22 cellular contexts compared by ENCODE assay signal in genomic region chr11:1656061-1656441, GRCh38. TPM values are rescaled to one million over a fixed set of nuclear protein-coding genes. Genes with fewer than 3 reads are reported as not detected.
"Had no signal": no experiment of that assay in that cellular context is flagged by ENCODE, and none has a peak within 500 bp of the region (broad histone marks: within the 10 kb centered on the region; RNA-seq: fewer than 3 reads in every experiment).

No MANE protein-coding gene starts in this region.

- H3K9me3 ChIP-seq: lower lobe of right lung, suprapubic skin had no signal

- H3K9ac ChIP-seq: parathyroid adenoma had no signal

- H3K79me2 ChIP-seq: parathyroid adenoma had no signal

- H3K4me3 ChIP-seq: lower lobe of right lung, suprapubic skin had no signal

- DNase-seq: activated CD4-positive, alpha-beta T cell treated with anti-CD3 and anti-CD28 coated beads for 4 hours; activated CD8-positive, alpha-beta memory T cell treated with anti-CD3 and anti-CD28 coated beads for 24 hours; activated gamma-delta T cell treated with Interleukin-2 at 50 U/mL for 16 hours; activated naive CD8-positive, alpha-beta T cell treated with anti-CD3 and anti-CD28 coated beads for 36 hours; anterior cingulate cortex; brain microvascular endothelial cell; effector memory CD4-positive, alpha-beta T cell; immature natural killer cell; left cardiac atrium; naive B cell; stimulated activated CD4-positive, alpha-beta T cell treated with anti-CD3 and anti-CD28 coated beads, Interleukin-4, amount 100 ng/mL, for 24 hours; stimulated activated naive CD8-positive, alpha-beta T cell treated with anti-CD3 and anti-CD28 coated beads, Interleukin-15, Interleukin-2, amounts not matched to agents 100 U/mL and 50 U/mL, for 24 hours; T-helper 17 cell had no signal

- H3K4me1 ChIP-seq: parathyroid adenoma had no signal

- FAIRE-seq: frontal cortex, urothelium cell line had no signal

- H3K27ac ChIP-seq: brain microvascular endothelial cell, epithelial cell of prostate, lower lobe of right lung, parathyroid adenoma, suprapubic skin had no signal

- H3K36me3 ChIP-seq: brain microvascular endothelial cell, lower lobe of right lung, suprapubic skin had no signal

- H2AFZ ChIP-seq: parathyroid adenoma had no signal

RNA-seq across cellular contexts. Expression of gene KRTAP5-5, which starts 26.5 kb away (rescaled TPM):
- total RNA-seq: activated naive CD8-positive, alpha-beta T cell treated with anti-CD3 and anti-CD28 coated beads for 36 hours; fibroblast of lung; frontal cortex; left cardiac atrium; lower lobe of right lung; renal cortical epithelial cell; skeletal muscle tissue; T-helper 17 cell had no signal
- polyA plus RNA-seq: fibroblast of lung, immature natural killer cell had no signal

RNA-seq across cellular contexts. Expression of gene KRTAP5-4, which starts 34.1 kb away (rescaled TPM):
- total RNA-seq: activated naive CD8-positive, alpha-beta T cell treated with anti-CD3 and anti-CD28 coated beads for 36 hours; fibroblast of lung; frontal cortex; left cardiac atrium; lower lobe of right lung; renal cortical epithelial cell; skeletal muscle tissue; T-helper 17 cell had no signal
- polyA plus RNA-seq: fibroblast of lung, immature natural killer cell had no signal

RNA-seq across cellular contexts. Expression of gene KRTAP5-6, which starts 40.9 kb away (rescaled TPM):
- total RNA-seq: activated naive CD8-positive, alpha-beta T cell treated with anti-CD3 and anti-CD28 coated beads for 36 hours; fibroblast of lung; frontal cortex; left cardiac atrium; lower lobe of right lung; renal cortical epithelial cell; skeletal muscle tissue; T-helper 17 cell had no signal
- polyA plus RNA-seq: fibroblast of lung, immature natural killer cell had no signal

RNA-seq across cellular contexts. Expression of gene KRTAP5-3, which starts 47.8 kb away (rescaled TPM):
- total RNA-seq: activated naive CD8-positive, alpha-beta T cell treated with anti-CD3 and anti-CD28 coated beads for 36 hours; fibroblast of lung; frontal cortex; left cardiac atrium; lower lobe of right lung; renal cortical epithelial cell; skeletal muscle tissue; T-helper 17 cell had no signal
- polyA plus RNA-seq: fibroblast of lung, immature natural killer cell had no signal

RNA-seq across cellular contexts. Expression of gene KRTAP5-2, which starts 58.0 kb away (rescaled TPM):
- total RNA-seq: activated naive CD8-positive, alpha-beta T cell treated with anti-CD3 and anti-CD28 coated beads for 36 hours; fibroblast of lung; frontal cortex; left cardiac atrium; lower lobe of right lung; renal cortical epithelial cell; skeletal muscle tissue; T-helper 17 cell had no signal
- polyA plus RNA-seq: fibroblast of lung, immature natural killer cell had no signal
